ENCODE assay signal across 19 cellular contexts in genomic region chr2:68438455-68439303, GRCh38. TPM values are rescaled to one million over a fixed set of nuclear protein-coding genes. Genes with fewer than 3 reads are reported as not detected.
DNase-seq lines count a peak whose midpoint lies in the region; ATAC-seq, FAIRE-seq and TF ChIP-seq lines count a peak whose summit lies in the region.
"Had no signal": no experiment of that assay in that cellular context is flagged by ENCODE, and none has a peak within 500 bp of the region (broad histone marks: within the 10 kb centered on the region; RNA-seq: fewer than 3 reads in every experiment).

No MANE protein-coding gene starts in this region.

- no peaks in the 10 kb centered on the region for H3K27me3 Mint-ChIP-seq in CD14-positive monocyte (ENCODE audit: low read depth in 3 of 3)

- no peak for FAIRE-seq in urothelium cell line (lab: Jason Lieb, UNC)

- H3K9me3 Mint-ChIP-seq in CD14-positive monocyte = no peaks in the 10 kb centered on the region
- H3K9me3 Mint-ChIP-seq: brain; T-helper 2 cell treated with Interferon-gamma antibody and Interleukin-4, amounts not matched to agents 5 μg/mL and 100 μg/mL, for 36 hours had no signal

- TF ChIP-seq CTCF in CD14-positive monocyte (IDR thresholded peaks at IDR 0.05) (no peak), OCI-LY3 (IDR thresholded peaks at IDR 0.05; ENCODE audit: low read depth, low read length) (no peak), fibroblast of lung (conservative IDR thresholded peaks at IDR 0.05 in 1 of 2, IDR thresholded peaks at IDR 0.05 in 1 of 2; ENCODE audit: low read depth in 1 of 2, low read length in 2 of 2) (no peak)

- H3K79me2 ChIP-seq in OCI-LY3 (ENCODE audit: low read length) = peaks cover 3% of the 10 kb centered on the region; the same call in 1 of the 2 replicates
- no peaks in the 10 kb centered on the region for H3K79me2 ChIP-seq in fibroblast of lung (ENCODE audit: control insufficient read depth, insufficient read depth, low read length)

- H3K4me3 ChIP-seq in OCI-LY3 (ENCODE audit: low read length) (peak overlapping the region; percentile 67), fibroblast of lung (replicated peaks in 1 of 4; ENCODE audit: control extremely low read depth in 1 of 4, insufficient read depth in 1 of 4, low read depth in 3 of 4, low read length in 4 of 4) (no peak overlapping the region)
- H3K4me3 ChIP-seq: gastroesophageal sphincter, psoas muscle, tibial nerve had no signal

- H3K36me3 Mint-ChIP-seq in CD14-positive monocyte = no peaks in the 10 kb centered on the region
- H3K36me3 Mint-ChIP-seq: brain had no signal

- peaks cover 39% of the 10 kb centered on the region for H3K4me1 Mint-ChIP-seq in CD14-positive monocyte

- H4K20me1 ChIP-seq in OCI-LY3 (ENCODE audit: insufficient read depth, low read length) (no peaks in the 10 kb centered on the region), fibroblast of lung (ENCODE audit: control insufficient read depth, extremely low read depth, insufficient read depth, low read length) (no peaks in the 10 kb centered on the region)

- H3K27me3 ChIP-seq in OCI-LY3 (ENCODE audit: low read depth, low read length) (no peaks in the 10 kb centered on the region), fibroblast of lung (ENCODE audit: control insufficient read depth, insufficient read depth, low read length) (no peaks in the 10 kb centered on the region)
- H3K27me3 ChIP-seq: gastroesophageal sphincter, tibial nerve had no signal

- peak; percentile 21 for ATAC-seq in GM18868 (IDR thresholded peaks at IDR 0.05; ENCODE audit: unreplicated experiment)
- ATAC-seq: gastroesophageal sphincter, HCT116, psoas muscle had no signal

- peak overlapping the region; percentile 68 for H3K27ac ChIP-seq in OCI-LY3 (ENCODE audit: low read length)
- no peak overlapping the region for H3K27ac ChIP-seq in fibroblast of lung (ENCODE audit: insufficient read depth, low read length)
- H3K27ac ChIP-seq: psoas muscle, RWPE1, tibial nerve had no signal

- H2AFZ ChIP-seq in OCI-LY3 (ENCODE audit: low read depth, low read length) (peak overlapping the region; percentile 76), fibroblast of lung (ENCODE audit: low read length) (peak overlapping the region; percentile 65)

- H3K4me1 ChIP-seq in OCI-LY3 (ENCODE audit: low read length) (peaks cover 59% of the 10 kb centered on the region), fibroblast of lung (ENCODE audit: control insufficient read depth, extremely low read depth, insufficient read depth, low read length) (no peaks in the 10 kb centered on the region)
- H3K4me1 ChIP-seq: psoas muscle had no signal

- H3K4me3 Mint-ChIP-seq in CD14-positive monocyte = peak overlapping the region in 1 of 2 donors; percentile 30
- H3K4me3 Mint-ChIP-seq: brain; T-helper 2 cell treated with Interferon-gamma antibody and Interleukin-4, amounts not matched to agents 5 μg/mL and 100 μg/mL, for 36 hours had no signal

- DNase-seq in CD14-positive monocyte (ENCODE audit: low spot score) (no peak), fibroblast of lung (ENCODE audit: low read depth in 2 of 2) (no peak), urothelium cell line (ENCODE audit: low spot score) (no peak), inferior parietal cortex (ENCODE audit: extremely low spot score) (no peak), NCI-H2196 treated with DMSO at 0.1 percent for 48 hours (lab: John Stamatoyannopoulos, UW; ENCODE audit: unreplicated experiment) (no peak), DMS 273 (lab: John Stamatoyannopoulos, UW; ENCODE audit: unreplicated experiment) (no peak)
- DNase-seq: activated CD4-positive, alpha-beta T cell treated with anti-CD3 and anti-CD28 coated beads, Interleukin-2, amount 50 U/mL, for 48 hours; activated effector memory CD4-positive, alpha-beta T cell treated with Interleukin-2 at 50 U/mL for 16 hours; effector CD8-positive, alpha-beta T cell; NCI-H446; psoas muscle had no signal

- intact Hi-C loops in CD14-positive monocyte (cut with micrococcal nuclease) = loop anchor here in 1 of 2 donors (10.0 kb wide), 1 partner anchor 244 kb away; no protein-coding TSS in a partner anchor

- H3K9ac ChIP-seq in OCI-LY3 (ENCODE audit: low read length) (peak overlapping the region; percentile 61), fibroblast of lung (ENCODE audit: insufficient read depth, low read length) (no peak overlapping the region)

- H3K27ac Mint-ChIP-seq in CD14-positive monocyte = peak overlapping the region; percentile 40 to 90 (median 85)
- H3K27ac Mint-ChIP-seq: brain; T-helper 2 cell treated with Interferon-gamma antibody and Interleukin-4, amounts not matched to agents 5 μg/mL and 100 μg/mL, for 36 hours had no signal

- H3K4me2 ChIP-seq in OCI-LY3 (ENCODE audit: low read length) = peak overlapping the region; percentile 91
- peak overlapping the region; percentile 40 for H3K4me2 ChIP-seq in fibroblast of lung (ENCODE audit: extremely low read depth, insufficient read depth, low read length)

- H3K9me3 ChIP-seq in OCI-LY3 (ENCODE audit: insufficient read depth, low read length) (no peaks in the 10 kb centered on the region), fibroblast of lung (ENCODE audit: control insufficient read depth, insufficient read depth, low read depth, low read length) (no peaks in the 10 kb centered on the region)
- H3K9me3 ChIP-seq: gastroesophageal sphincter, psoas muscle, tibial nerve had no signal

- H3K36me3 ChIP-seq in OCI-LY3 (replicated peaks; ENCODE audit: low read depth, low read length) (no peaks in the 10 kb centered on the region), fibroblast of lung (ENCODE audit: control insufficient read depth, insufficient read depth, low read length) (no peaks in the 10 kb centered on the region)
- H3K36me3 ChIP-seq: gastroesophageal sphincter, tibial nerve had no signal

RNA-seq across cellular contexts. Expression of gene FBXO48, which starts 28.4 kb away (rescaled TPM):
- polyA plus RNA-seq in CD14-positive monocyte (under 1 TPM; 0.08 to 0.31 TPM), fibroblast of lung (0.65 and 0.77 TPM in 2 replicates)
- 0.26 and 0.33 TPM in 2 replicates for total RNA-seq in fibroblast of lung
- 0.35 and 0.40 TPM in 2 replicates for polyA plus RNA-seq in fibroblast of lung (2012)
- 0.04 and 0.12 TPM in 2 replicates for polyA minus RNA-seq in fibroblast of lung (ENCODE audit: low replicate concordance)

RNA-seq across cellular contexts. Expression of gene APLF, which starts 28.7 kb away (rescaled TPM):
- 1 to 10 TPM; 1.2 to 1.8 TPM for polyA plus RNA-seq in CD14-positive monocyte
- total RNA-seq in fibroblast of lung = 9.4 and 10.8 TPM in 2 replicates
- 1.4 and 1.6 TPM in 2 replicates for polyA plus RNA-seq in fibroblast of lung
- 0.93 and 1.0 TPM in 2 replicates for polyA plus RNA-seq in fibroblast of lung (2012)
- polyA minus RNA-seq in fibroblast of lung (ENCODE audit: low replicate concordance) = 0.37 and 0.90 TPM in 2 replicates
